7 cellular contexts compared by ENCODE assay signal in genomic region chr9:62532162-62532776, GRCh38.
DNase-seq lines count a peak whose midpoint lies in the region; ATAC-seq and TF ChIP-seq lines count a peak whose summit lies in the region.
"Not testable (repeated sequence)": the region's sequence is repeated elsewhere in the genome, so short reads cannot be mapped to it uniquely, and the experiment has no call there.

No MANE protein-coding gene starts in this region.

- H3K27ac ChIP-seq in CD4-positive, alpha-beta T cell (ENCODE audit: low read depth, low read length) = not testable (repeated sequence)

- not testable (repeated sequence) for H3K27me3 Mint-ChIP-seq in CD4-positive, alpha-beta T cell; IgD-negative memory B cell; activated B cell treated with CpG ODN at 0.5 μM for 24 hours; activated naive CD8-positive, alpha-beta T cell treated with anti-CD3 and anti-CD28 coated beads for 36 hours; naive B cell

- not testable (repeated sequence) for TF ChIP-seq CTCF in CD4-positive, alpha-beta T cell (IDR thresholded peaks at IDR 0.05); activated B cell treated with CpG ODN at 0.5 μM for 24 hours (IDR thresholded peaks at IDR 0.05); choroid plexus epithelial cell (conservative IDR thresholded peaks at IDR 0.05; ENCODE audit: low read depth, low read length); fibroblast of villous mesenchyme (IDR thresholded peaks at IDR 0.05; ENCODE audit: insufficient read depth, low read depth, low read length)

- not testable (repeated sequence) for H3K9me3 ChIP-seq in CD4-positive, alpha-beta T cell (ENCODE audit: control insufficient read depth, low read length)

- not testable (repeated sequence) for H3K36me3 Mint-ChIP-seq in CD4-positive, alpha-beta T cell (ENCODE audit: low read depth); IgD-negative memory B cell; activated B cell treated with CpG ODN at 0.5 μM for 24 hours (ENCODE audit: low read depth); activated naive CD8-positive, alpha-beta T cell treated with anti-CD3 and anti-CD28 coated beads for 36 hours; naive B cell

- ATAC-seq in CD4-positive, alpha-beta T cell (ENCODE audit: poor library complexity); naive B cell (ENCODE audit: low read depth in 2 of 2): not testable (repeated sequence)
- ATAC-seq in activated B cell treated with CpG ODN at 0.5 μM for 24 hours (ENCODE audit: low read depth) = peak; percentile 49

- POLR2A ChIA-PET in CD4-positive, alpha-beta T cell (lab: Charles Lee); activated B cell treated with CpG ODN at 0.5 μM for 24 hours (lab: Charles Lee): not testable (repeated sequence)

- intact Hi-C loops in CD4-positive, alpha-beta T cell (cut with DNase I, micrococcal nuclease); activated B cell treated with CpG ODN at 0.5 μM for 24 hours (cut with micrococcal nuclease): not testable (repeated sequence)

- CTCF ChIA-PET in CD4-positive, alpha-beta T cell (lab: Charles Lee); activated B cell treated with CpG ODN at 0.5 μM for 24 hours (lab: Charles Lee): not testable (repeated sequence)

- peak overlapping the region; percentile 91 for H3K4me3 Mint-ChIP-seq in CD4-positive, alpha-beta T cell
- H3K4me3 Mint-ChIP-seq in IgD-negative memory B cell = peak overlapping the region in 3 of 4 donors; percentile 90 to 96 (median 92)
- H3K4me3 Mint-ChIP-seq in activated B cell treated with CpG ODN at 0.5 μM for 24 hours = peak overlapping the region; percentile 87
- H3K4me3 Mint-ChIP-seq in activated naive CD8-positive, alpha-beta T cell treated with anti-CD3 and anti-CD28 coated beads for 36 hours = peak overlapping the region; percentile 84
- H3K4me3 Mint-ChIP-seq in naive B cell = peak overlapping the region in 5 of 8 donors; percentile 84 to 94 (median 90)

- not testable (repeated sequence) for H3K9me3 Mint-ChIP-seq in CD4-positive, alpha-beta T cell; IgD-negative memory B cell; activated B cell treated with CpG ODN at 0.5 μM for 24 hours; activated naive CD8-positive, alpha-beta T cell treated with anti-CD3 and anti-CD28 coated beads for 36 hours; naive B cell

- H3K4me3 ChIP-seq in choroid plexus epithelial cell (ENCODE audit: low read depth, low read length) (peak overlapping the region; percentile 48), fibroblast of villous mesenchyme (ENCODE audit: low read depth, low read length) (peak overlapping the region; percentile 35)

- not testable (repeated sequence) for H3K27ac Mint-ChIP-seq in CD4-positive, alpha-beta T cell; naive B cell
- peak overlapping the region in 2 of 3 donors; percentile 82 to 86 for H3K27ac Mint-ChIP-seq in IgD-negative memory B cell
- peak overlapping the region; percentile 91 for H3K27ac Mint-ChIP-seq in activated B cell treated with CpG ODN at 0.5 μM for 24 hours
- H3K27ac Mint-ChIP-seq in activated naive CD8-positive, alpha-beta T cell treated with anti-CD3 and anti-CD28 coated beads for 36 hours = peak overlapping the region; percentile 88

- not testable (repeated sequence) for DNase-seq in CD4-positive, alpha-beta T cell; activated naive CD8-positive, alpha-beta T cell treated with anti-CD3 and anti-CD28 coated beads for 36 hours; choroid plexus epithelial cell (ENCODE audit: low read depth); fibroblast of villous mesenchyme (ENCODE audit: low read depth); naive B cell
- peak; percentile 23 for DNase-seq in activated B cell treated with CpG ODN at 0.5 μM for 24 hours

- not testable (repeated sequence) for H3K4me1 Mint-ChIP-seq in CD4-positive, alpha-beta T cell (ENCODE audit: low read depth); IgD-negative memory B cell; activated B cell treated with CpG ODN at 0.5 μM for 24 hours; activated naive CD8-positive, alpha-beta T cell treated with anti-CD3 and anti-CD28 coated beads for 36 hours; naive B cell

- H3K27me3 ChIP-seq in CD4-positive, alpha-beta T cell (ENCODE audit: control insufficient read depth, insufficient read depth, low read length) = not testable (repeated sequence)
